ENCODE assay signal across 8 cellular contexts in the genomic region with DNA sequence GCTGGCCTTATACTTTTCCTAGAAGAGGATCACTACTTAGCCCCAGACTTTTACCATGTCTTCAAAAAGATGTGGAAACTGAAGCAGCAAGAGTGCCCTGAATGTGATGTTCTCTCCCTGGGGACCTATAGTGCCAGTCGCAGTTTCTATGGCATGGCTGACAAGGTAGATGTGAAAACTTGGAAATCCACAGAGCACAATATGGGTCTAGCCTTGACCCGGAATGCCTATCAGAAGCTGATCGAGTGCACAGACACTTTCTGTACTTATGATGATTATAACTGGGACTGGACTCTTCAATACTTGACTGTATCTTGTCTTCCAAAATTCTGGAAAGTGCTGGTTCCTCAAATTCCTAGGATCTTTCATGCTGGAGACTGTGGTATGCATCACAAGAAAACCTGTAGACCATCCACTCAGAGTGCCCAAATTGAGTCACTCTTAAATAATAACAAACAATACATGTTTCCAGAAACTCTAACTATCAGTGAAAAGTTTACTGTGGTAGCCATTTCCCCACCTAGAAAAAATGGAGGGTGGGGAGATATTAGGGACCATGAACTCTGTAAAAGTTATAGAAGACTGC. TPM values are rescaled to one million over a fixed set of nuclear protein-coding genes. Genes with fewer than 3 reads are reported as not detected.
DNase-seq lines count a peak whose midpoint lies in the region; ATAC-seq and TF ChIP-seq lines count a peak whose summit lies in the region.

No MANE protein-coding gene starts in this region.

- POLR2A ChIA-PET in HEK293T (lab: Yijun Ruan, JAX), result interaction anchor here (0.8 to 3.5 kb wide), 7 partner anchors 8 to 35 kb away, joined by 3 to 63 read pairs (median 33); a partner anchor contains a TSS

- in situ Hi-C loops in GM23248 (cut with MboI), result no loop called here

- peak; percentile 22 for DNase-seq in GM23248
- DNase-seq in SJCRH30, result peak in 1 of 2 experiments; percentile 15
- no peak for DNase-seq in fibroblast of mammary gland (ENCODE audit: low read depth)
- DNase-seq in skeletal muscle cell (ENCODE audit: low read depth), result no peak
- DNase-seq in midbrain (lab: John Stamatoyannopoulos, UW), result no peak
- no peak for DNase-seq in HEK293T (ENCODE audit: extremely low spot score)

- peaks cover 95% of the 10 kb centered on the region for H3K79me2 ChIP-seq in GM23248 (ENCODE audit: insufficient read depth)

- H3K4me1 ChIP-seq in GM23248 (ENCODE audit: insufficient read depth) (peaks cover 44% of the 10 kb centered on the region), SJCRH30 (peaks cover 12% of the 10 kb centered on the region; the same call in 1 of the 2 replicates)

- peak overlapping the region; percentile 94 for H3K9ac ChIP-seq in GM23248

- ATAC-seq in HG03159 (IDR thresholded peaks at IDR 0.05; ENCODE audit: unreplicated experiment), result no peak
- ATAC-seq in HG03521 (IDR thresholded peaks at IDR 0.05; ENCODE audit: unreplicated experiment), result no peak

- WGBS in GM23248 (ENCODE audit: low coverage in 1 of 2, low lambda C conversion rate in 2 of 2, missing lambda C conversion rate in 2 of 2), 2 experiments, result 30 to 40% methylated on average over 3 of the region's 3 CpGs

- peaks cover 20% of the 10 kb centered on the region for H3K36me3 ChIP-seq in GM23248 (ENCODE audit: low read depth)
- H3K36me3 ChIP-seq in SJCRH30, result peaks cover 58% of the 10 kb centered on the region

- H3K27ac ChIP-seq in GM23248 (peak overlapping the region; percentile 0; the same call in 1 of the 2 replicates), SJCRH30 (no peak overlapping the region)

- H2AFZ ChIP-seq in GM23248, result no peak overlapping the region

- CTCF ChIA-PET in HEK293T (lab: Yijun Ruan, JAX), result interaction anchor here (1.0 to 3.5 kb wide), 2 partner anchors 11 to 12 kb away, joined by 3 to 11 read pairs; a partner anchor contains a TSS

- peak overlapping the region; percentile 90 for H3K4me2 ChIP-seq in GM23248 (ENCODE audit: unreplicated experiment)

- H3K9me3 ChIP-seq in GM23248 (ENCODE audit: low read depth), result no peaks in the 10 kb centered on the region
- H3K9me3 ChIP-seq in SJCRH30 (replicated peaks), result no peaks in the 10 kb centered on the region

- H3K4me3 ChIP-seq in GM23248 (peak overlapping the region; percentile 90), SJCRH30 (peak overlapping the region; percentile 77), fibroblast of mammary gland (ENCODE audit: control insufficient read depth, low read depth, low read length) (peak overlapping the region; percentile 97), skeletal muscle cell (ENCODE audit: low read depth, low read length) (peak overlapping the region; percentile 94)

- H3K9me2 ChIP-seq in GM23248 (ENCODE audit: insufficient read depth), result no peaks in the 10 kb centered on the region

- H3K27me3 ChIP-seq in GM23248 (replicated peaks; ENCODE audit: insufficient read depth) (no peaks in the 10 kb centered on the region), SJCRH30 (no peaks in the 10 kb centered on the region)

- H3F3A ChIP-seq in GM23248 (ENCODE audit: insufficient read depth), result peaks cover 46% of the 10 kb centered on the region

- H4K20me1 ChIP-seq in GM23248 (ENCODE audit: insufficient read depth), result no peaks in the 10 kb centered on the region

- TF ChIP-seq CTCF in fibroblast of mammary gland (conservative IDR thresholded peaks at IDR 0.05; ENCODE audit: control insufficient read depth, insufficient read depth, low read depth, low read length), result no peak

TF ChIP-seq in HEK293T, 16 proteins besides CTCF, POLR2A, EP300 and RAD21:
- TF ChIP-seq SUZ12 (IDR thresholded peaks at IDR 0.05) (no peak), L3MBTL2 (conservative IDR thresholded peaks at IDR 0.05) (no peak), FOXA1 (IDR thresholded peaks at IDR 0.05) (no peak), FOXM1 (IDR thresholded peaks at IDR 0.05; ENCODE audit: borderline replicate concordance) (no peak), CTBP1 (IDR thresholded peaks at IDR 0.05; ENCODE audit: borderline replicate concordance) (no peak), HDGF (IDR thresholded peaks at IDR 0.05; ENCODE audit: borderline replicate concordance) (no peak), NFRKB (IDR thresholded peaks at IDR 0.05) (no peak), TARDBP (IDR thresholded peaks at IDR 0.05) (no peak), ELF4 (IDR thresholded peaks at IDR 0.05) (no peak), LEF1 (IDR thresholded peaks at IDR 0.05; ENCODE audit: borderline replicate concordance) (no peak), SP1 (IDR thresholded peaks at IDR 0.05) (no peak)
- TF ChIP-seq, protein P1, sequence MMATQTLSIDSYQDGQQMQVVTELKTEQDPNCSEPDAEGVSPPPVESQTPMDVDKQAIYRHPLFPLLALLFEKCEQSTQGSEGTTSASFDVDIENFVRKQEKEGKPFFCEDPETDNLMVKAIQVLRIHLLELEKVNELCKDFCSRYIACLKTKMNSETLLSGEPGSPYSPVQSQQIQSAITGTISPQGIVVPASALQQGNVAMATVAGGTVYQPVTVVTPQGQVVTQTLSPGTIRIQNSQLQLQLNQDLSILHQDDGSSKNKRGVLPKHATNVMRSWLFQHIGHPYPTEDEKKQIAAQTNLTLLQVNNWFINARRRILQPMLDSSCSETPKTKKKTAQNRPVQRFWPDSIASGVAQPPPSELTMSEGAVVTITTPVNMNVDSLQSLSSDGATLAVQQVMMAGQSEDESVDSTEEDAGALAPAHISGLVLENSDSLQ (IDR thresholded peaks at IDR 0.05), result no peak

RNA-seq across cellular contexts. Expression of a gene that starts 1.5 kb away (rescaled TPM):
- total RNA-seq in GM23248 (2014; rRNA removed; shearing (Covaris generic)), result 92.9 and 105 TPM in 2 replicates
- polyA plus RNA-seq in GM23248 (2016; fragmentation: Nextera tagmentation; extraction: Ambion mirVana), result 40.2 and 41.9 TPM in 2 replicates
- total RNA-seq in SJCRH30 (2014; rRNA removed; shearing (Covaris generic)), result 72.0 and 72.8 TPM in 2 replicates

RNA-seq across cellular contexts. Expression of a gene that starts 1.7 kb away (rescaled TPM):
- total RNA-seq in GM23248 (2014; rRNA removed; shearing (Covaris generic)), result 89.8 and 92.5 TPM in 2 replicates
- 240 and 253 TPM in 2 replicates for polyA plus RNA-seq in GM23248 (2016; fragmentation: Nextera tagmentation; extraction: Ambion mirVana)
- 268 and 271 TPM in 2 replicates for total RNA-seq in SJCRH30 (2014; rRNA removed; shearing (Covaris generic))

RNA-seq across cellular contexts. Expression of a gene that starts 12.9 kb away (rescaled TPM):
- 11.0 and 11.1 TPM in 2 replicates for total RNA-seq in GM23248 (2014; rRNA removed; shearing (Covaris generic))
- 11.1 and 12.8 TPM in 2 replicates for polyA plus RNA-seq in GM23248 (2016; fragmentation: Nextera tagmentation; extraction: Ambion mirVana)
- total RNA-seq in SJCRH30 (2014; rRNA removed; shearing (Covaris generic)), result 20.6 and 22.2 TPM in 2 replicates

RNA-seq across cellular contexts. Expression of a gene that starts 23.4 kb away (rescaled TPM):
- 9.6 and 12.0 TPM in 2 replicates for total RNA-seq in GM23248 (2014; rRNA removed; shearing (Covaris generic))
- polyA plus RNA-seq in GM23248 (2016; fragmentation: Nextera tagmentation; extraction: Ambion mirVana), result 14.6 and 17.5 TPM in 2 replicates
- total RNA-seq in SJCRH30 (2014; rRNA removed; shearing (Covaris generic)), result 54.5 and 60.8 TPM in 2 replicates

RNA-seq across cellular contexts. Expression of a gene that starts 35.9 kb away (rescaled TPM):
- total RNA-seq in GM23248 (2014; rRNA removed; shearing (Covaris generic)), result 2,075 and 5,928 TPM in 2 replicates
- polyA plus RNA-seq in GM23248 (2016; fragmentation: Nextera tagmentation; extraction: Ambion mirVana), result 980 and 1,000 TPM in 2 replicates
- total RNA-seq in SJCRH30 (2014; rRNA removed; shearing (Covaris generic)), result 2,114 and 2,463 TPM in 2 replicates
